Comparison of ENCODE assay signal across 25 cellular contexts in the genomic region with DNA sequence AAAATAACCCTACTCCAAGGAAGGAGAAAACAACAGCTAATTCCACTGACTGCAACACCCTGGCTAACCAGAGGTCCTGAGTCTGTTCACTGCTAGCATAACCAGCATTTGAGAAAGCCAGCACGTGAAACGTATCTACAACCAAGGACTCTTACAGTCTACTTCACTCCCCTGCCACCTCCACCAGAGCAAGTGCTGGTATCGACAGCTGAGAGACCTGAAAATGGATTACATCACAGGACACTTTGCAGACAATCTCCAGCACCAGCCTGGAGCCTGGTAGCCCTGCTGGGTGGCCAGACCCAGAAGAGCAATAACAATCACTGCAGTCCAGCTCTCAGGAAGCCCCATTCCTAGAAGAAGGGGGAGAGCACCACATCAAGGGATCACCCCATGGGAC.
"Had no signal": no experiment of that assay in that cellular context is flagged by ENCODE, and none has a peak within 500 bp of the region (broad histone marks: within the 10 kb centered on the region; RNA-seq: fewer than 3 reads in every experiment).

No MANE protein-coding gene starts in this region.

- H3K4me3 ChIP-seq: left lung, lung, psoas muscle, right atrium auricular region, right lobe of liver, stomach, testis, thyroid gland, transverse colon, upper lobe of left lung, vagina had no signal

- H3K36me3 Mint-ChIP-seq: mesothelial cell of epicardium, natural killer cell had no signal

- DNase-seq: hippocampal formation; kidney; left colon; naive B cell; natural killer cell; nucleus accumbens; psoas muscle; right lobe of liver; stimulated activated CD4-positive, alpha-beta T cell treated with anti-CD3 and anti-CD28 coated beads, Interleukin-12 subunit alpha, Interleukin-12 subunit beta, amount 100 ng/mL, for 4 hours; stimulated activated CD4-positive, alpha-beta T cell treated with anti-CD3 and anti-CD28 coated beads, Interleukin-15, amount 100 ng/mL, for 24 hours; stimulated activated CD4-positive, alpha-beta T cell treated with anti-CD3 and anti-CD28 coated beads, Interleukin-2, amount 100 ng/mL, for 24 hours; stimulated activated CD4-positive, alpha-beta T cell treated with anti-CD3 and anti-CD28 coated beads, Interleukin-4, amount 100 ng/mL, for 1 hour; stimulated activated naive B cell treated with anti-CD40 and anti-IgM and Interleukin-4, amounts not matched to agents 10 μg/mL and 1 μg/mL and 100 μg/mL, for 72 hours; stimulated activated naive CD8-positive, alpha-beta T cell treated with anti-CD3 and anti-CD28 coated beads, Interleukin-15, Interleukin-2, amounts not matched to agents 100 U/mL and 50 U/mL, for 24 hours; stomach; testis; thyroid gland; transverse colon; upper lobe of left lung had no signal

- H3K9me3 ChIP-seq: psoas muscle, right lobe of liver, stomach, testis, thyroid gland, upper lobe of left lung, vagina had no signal

- H3K9ac ChIP-seq: parathyroid adenoma had no signal

- H3K27me3 ChIP-seq: left lung, right atrium auricular region, right lobe of liver, stomach, testis, thyroid gland, transverse colon, upper lobe of left lung, vagina had no signal

- H3K27ac ChIP-seq: left lung, parathyroid adenoma, psoas muscle, right atrium auricular region, right lobe of liver, stomach, testis, thyroid gland, transverse colon, upper lobe of left lung, vagina had no signal

- H3K27me3 Mint-ChIP-seq: naive B cell; stimulated activated naive B cell treated with anti-CD40 and anti-IgM and Interleukin-4, amounts not matched to agents 10 μg/mL and 1 μg/mL and 100 μg/mL, for 72 hours had no signal

- H3K79me2 ChIP-seq: parathyroid adenoma had no signal

- H2AFZ ChIP-seq: parathyroid adenoma had no signal

- H3K4me1 ChIP-seq: left lung, parathyroid adenoma, psoas muscle, right atrium auricular region, right lobe of liver, stomach, testis, thyroid gland, transverse colon, upper lobe of left lung, vagina had no signal

- FAIRE-seq: kidney had no signal

- H3K4me1 Mint-ChIP-seq: mesothelial cell of epicardium; naive B cell; natural killer cell; stimulated activated naive B cell treated with anti-CD40 and anti-IgM and Interleukin-4, amounts not matched to agents 10 μg/mL and 1 μg/mL and 100 μg/mL, for 72 hours had no signal

- H3K27ac Mint-ChIP-seq: mesothelial cell of epicardium; naive B cell; natural killer cell; stimulated activated naive B cell treated with anti-CD40 and anti-IgM and Interleukin-4, amounts not matched to agents 10 μg/mL and 1 μg/mL and 100 μg/mL, for 72 hours had no signal

- ATAC-seq: left colon; left lung; natural killer cell; psoas muscle; right lobe of liver; stimulated activated naive B cell treated with anti-CD40 and anti-IgM and Interleukin-4, amounts not matched to agents 10 μg/mL and 1 μg/mL and 100 μg/mL, for 72 hours; stimulated activated naive CD8-positive, alpha-beta T cell treated with anti-CD3 and anti-CD28 coated beads, Interleukin-15, Interleukin-2, amounts not matched to agents 100 U/mL and 50 U/mL, for 24 hours had no signal

- H3K36me3 ChIP-seq: left lung, right atrium auricular region, right lobe of liver, stomach, thyroid gland, transverse colon, upper lobe of left lung, vagina had no signal

- H3K4me3 Mint-ChIP-seq: mesothelial cell of epicardium; naive B cell; natural killer cell; stimulated activated naive B cell treated with anti-CD40 and anti-IgM and Interleukin-4, amounts not matched to agents 10 μg/mL and 1 μg/mL and 100 μg/mL, for 72 hours had no signal
